In the genomic region with DNA sequence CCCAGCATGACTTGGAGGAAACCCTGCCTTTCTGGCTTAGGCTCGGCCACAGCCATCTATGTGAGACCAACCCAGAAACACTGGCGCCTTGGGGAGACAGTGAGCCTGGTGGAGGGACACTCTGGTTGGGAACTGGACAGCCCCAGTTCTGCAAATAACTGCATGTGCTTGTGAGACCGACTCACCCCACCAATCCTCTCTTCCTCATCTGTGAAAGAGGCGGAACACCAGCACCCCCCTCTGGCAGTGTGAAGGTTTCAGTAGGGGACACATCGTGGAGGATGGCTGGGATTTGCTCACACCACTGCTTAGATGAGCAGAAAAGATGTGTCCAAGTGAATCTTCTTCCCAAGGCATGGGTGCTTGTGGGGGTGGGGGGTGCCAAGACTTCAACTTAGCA, we compare ENCODE assay signal across 8 cellular contexts. TPM values are rescaled to one million over a fixed set of nuclear protein-coding genes. Genes with fewer than 3 reads are reported as not detected.
A peak's percentile ranks its signal among the peaks of the same experiment; 100 is the strongest.
DNase-seq lines count a peak whose midpoint lies in the region; ATAC-seq and TF ChIP-seq lines count a peak whose summit lies in the region.

No MANE protein-coding gene starts in this region.

- DNase-seq in CD14-positive monocyte (ENCODE audit: low spot score) (no peak), H7 (peak; percentile 87), SHP77 treated with DMSO at 0.1 percent for 48 hours (lab: John Stamatoyannopoulos, UW) (peak; percentile 41), epidermal melanocyte (ENCODE audit: insufficient read length, low spot score) (no peak)
- DNase-seq in effector CD8-positive, alpha-beta T cell (lab: John Stamatoyannopoulos, UW): peak; percentile 11
- DNase-seq in stimulated activated CD4-positive, alpha-beta T cell treated with anti-CD3 and anti-CD28 coated beads, Interleukin-15, amount 100 ng/mL, for 48 hours (ENCODE audit: low read depth in 2 of 2): peak; percentile 19 to 21

- no peak overlapping the region for H3K4me3 Mint-ChIP-seq in CD14-positive monocyte

- no peaks in the 10 kb centered on the region for H3K9me3 Mint-ChIP-seq in CD14-positive monocyte

- intact Hi-C loops in CD14-positive monocyte (cut with micrococcal nuclease): loop anchor here in 1 of 2 donors (10.0 kb wide), 1 partner anchor 695 kb away; no protein-coding TSS in a partner anchor

- H3K4me3 ChIP-seq in H7 (ENCODE audit: insufficient read depth, low read depth, low read length): no peak overlapping the region

- peaks cover 2 to 7% (median 5%) of the 10 kb centered on the region in 3 donors for H3K27me3 Mint-ChIP-seq in CD14-positive monocyte (ENCODE audit: low read depth in 3 of 3)

- no peak overlapping the region for H3K27ac Mint-ChIP-seq in CD14-positive monocyte

- no peaks in the 10 kb centered on the region for H3K36me3 Mint-ChIP-seq in CD14-positive monocyte

- H3K4me1 Mint-ChIP-seq in CD14-positive monocyte: no peaks in the 10 kb centered on the region

- peak; percentile 13 for TF ChIP-seq CTCF in CD14-positive monocyte (IDR thresholded peaks at IDR 0.05)

- no peak for ATAC-seq in GM21423 (IDR thresholded peaks at IDR 0.05; ENCODE audit: unreplicated experiment)
- ATAC-seq in GM19023 (IDR thresholded peaks at IDR 0.05; ENCODE audit: unreplicated experiment): no peak

- H3K27me3 ChIP-seq in H7 (ENCODE audit: control insufficient read depth, insufficient read depth, low read length): no peaks in the 10 kb centered on the region

- no peaks in the 10 kb centered on the region for H3K36me3 ChIP-seq in H7 (replicated peaks; ENCODE audit: control insufficient read depth, insufficient read depth, low read length)

RNA-seq across cellular contexts. Expression of a gene that starts 43.4 kb away (rescaled TPM):
- not detected for polyA plus RNA-seq in CD14-positive monocyte
- 32.0 and 36.5 TPM in 2 replicates for total RNA-seq in H7 (2014; rRNA removed; shearing (Covaris generic))

Comparison
In these comparisons a context has a peak if more than half of its experiments do, and no peak if none do; other contexts are left out.
1. DNase-seq: peak in H7 (single experiment), SHP77 treated with DMSO at 0.1 percent for 48 hours (single experiment), effector CD8-positive, alpha-beta T cell (single experiment) and stimulated activated CD4-positive, alpha-beta T cell treated with anti-CD3 and anti-CD28 coated beads, Interleukin-15, amount 100 ng/mL, for 48 hours (2 of 2); none in CD14-positive monocyte (single experiment) and epidermal melanocyte (single experiment).